ENCODE assay signal across 8 cellular contexts in genomic region chr16:84548971-84549844, GRCh38.
DNase-seq lines count a peak whose midpoint lies in the region; ATAC-seq lines count a peak whose summit lies in the region.

No MANE protein-coding gene starts in this region.

- peak; percentile 27 for DNase-seq in MV-4-11 (lab: John Stamatoyannopoulos, UW)
- peak; percentile 68 for DNase-seq in activated CD8-positive, alpha-beta memory T cell treated with anti-CD3 and anti-CD28 coated beads, Interleukin-2, amount 50 U/mL, for 4 hours
- peak; percentile 47 for DNase-seq in globus pallidus (ENCODE audit: low spot score)
- DNase-seq in stimulated activated CD4-positive, alpha-beta T cell treated with anti-CD3 and anti-CD28 coated beads, Interleukin-4, amount 100 ng/mL, for 24 hours: peak; percentile 45
- no peak for DNase-seq in AML-193 (lab: John Stamatoyannopoulos, UW)
- no peak for DNase-seq in NCI-H748 (lab: John Stamatoyannopoulos, UW; ENCODE audit: unreplicated experiment)
- no peak for DNase-seq in NCI-H187 treated with DMSO at 0.1 percent for 48 hours (lab: John Stamatoyannopoulos, UW)

- ATAC-seq in GM19463 (IDR thresholded peaks at IDR 0.05; ENCODE audit: unreplicated experiment): no peak

Comparison
In these comparisons a context has a peak if more than half of its experiments do, and no peak if none do; other contexts are left out.
1. DNase-seq: peak in MV-4-11 (single experiment), activated CD8-positive, alpha-beta memory T cell treated with anti-CD3 and anti-CD28 coated beads, Interleukin-2, amount 50 U/mL, for 4 hours (single experiment), globus pallidus (single experiment) and stimulated activated CD4-positive, alpha-beta T cell treated with anti-CD3 and anti-CD28 coated beads, Interleukin-4, amount 100 ng/mL, for 24 hours (single experiment); none in AML-193 (0 of 2), NCI-H748 (single experiment) and NCI-H187 treated with DMSO at 0.1 percent for 48 hours (single experiment).